ENCODE assay signal across 23 cellular contexts in genomic region chr10:35182631-35183510, GRCh38. TPM values are rescaled to one million over a fixed set of nuclear protein-coding genes. Genes with fewer than 3 reads are reported as not detected.
DNase-seq lines count a peak whose midpoint lies in the region; ATAC-seq and TF ChIP-seq lines count a peak whose summit lies in the region.
"Had no signal": no experiment of that assay in that cellular context is flagged by ENCODE, and none has a peak within 500 bp of the region (broad histone marks: within the 10 kb centered on the region; RNA-seq: fewer than 3 reads in every experiment).

No MANE protein-coding gene starts in this region.

- H3K27ac Mint-ChIP-seq in activated naive CD8-positive, alpha-beta T cell treated with anti-CD3 and anti-CD28 coated beads, Interleukin-2, amount 50 U/mL, for 24 hours, result peak overlapping the region; percentile 21
- H3K27ac Mint-ChIP-seq in activated naive CD8-positive, alpha-beta T cell treated with anti-CD3 and anti-CD28 coated beads for 36 hours, result no peak overlapping the region
- H3K27ac Mint-ChIP-seq in IgD-negative memory B cell, result peak overlapping the region in 2 of 3 donors; percentile 10 to 48
- H3K27ac Mint-ChIP-seq: CD14-positive monocyte, HFFc6, T-cell had no signal

- no peaks in the 10 kb centered on the region for H3K27me3 Mint-ChIP-seq in activated naive CD8-positive, alpha-beta T cell treated with anti-CD3 and anti-CD28 coated beads, Interleukin-2, amount 50 U/mL, for 24 hours
- no peaks in the 10 kb centered on the region for H3K27me3 Mint-ChIP-seq in activated naive CD8-positive, alpha-beta T cell treated with anti-CD3 and anti-CD28 coated beads for 36 hours
- no peaks in the 10 kb centered on the region for H3K27me3 Mint-ChIP-seq in IgD-negative memory B cell
- H3K27me3 Mint-ChIP-seq: T-cell had no signal

- H3K9me3 Mint-ChIP-seq in activated naive CD8-positive, alpha-beta T cell treated with anti-CD3 and anti-CD28 coated beads, Interleukin-2, amount 50 U/mL, for 24 hours, result no peaks in the 10 kb centered on the region
- no peaks in the 10 kb centered on the region for H3K9me3 Mint-ChIP-seq in activated naive CD8-positive, alpha-beta T cell treated with anti-CD3 and anti-CD28 coated beads for 36 hours
- no peaks in the 10 kb centered on the region for H3K9me3 Mint-ChIP-seq in IgD-negative memory B cell
- H3K9me3 Mint-ChIP-seq: CD14-positive monocyte, HFFc6, T-cell had no signal

- ATAC-seq in activated naive CD8-positive, alpha-beta T cell treated with anti-CD3 and anti-CD28 coated beads, Interleukin-2, amount 50 U/mL, for 24 hours, result no peak
- no peak for ATAC-seq in left colon
- ATAC-seq: GM12878, T-cell had no signal

- no peak overlapping the region for H3K4me3 ChIP-seq in epithelial cell of esophagus (ENCODE audit: low read length)
- H3K4me3 ChIP-seq: GM12878, MG63, SJCRH30 had no signal

- intact Hi-C loops in left colon (cut with DNase I, micrococcal nuclease), result no loop called here

- peaks cover 13% of the 10 kb centered on the region for H3K36me3 Mint-ChIP-seq in activated naive CD8-positive, alpha-beta T cell treated with anti-CD3 and anti-CD28 coated beads, Interleukin-2, amount 50 U/mL, for 24 hours (ENCODE audit: low read depth)
- peaks cover 9% of the 10 kb centered on the region for H3K36me3 Mint-ChIP-seq in activated naive CD8-positive, alpha-beta T cell treated with anti-CD3 and anti-CD28 coated beads for 36 hours
- no peaks in the 10 kb centered on the region for H3K36me3 Mint-ChIP-seq in IgD-negative memory B cell
- H3K36me3 Mint-ChIP-seq: CD14-positive monocyte had no signal

- no peak overlapping the region for H3K4me3 Mint-ChIP-seq in activated naive CD8-positive, alpha-beta T cell treated with anti-CD3 and anti-CD28 coated beads, Interleukin-2, amount 50 U/mL, for 24 hours
- H3K4me3 Mint-ChIP-seq in activated naive CD8-positive, alpha-beta T cell treated with anti-CD3 and anti-CD28 coated beads for 36 hours, result no peak overlapping the region
- H3K4me3 Mint-ChIP-seq in IgD-negative memory B cell, result no peak overlapping the region
- H3K4me3 Mint-ChIP-seq: CD14-positive monocyte, HFFc6, T-cell had no signal

- H3K4me1 Mint-ChIP-seq in activated naive CD8-positive, alpha-beta T cell treated with anti-CD3 and anti-CD28 coated beads, Interleukin-2, amount 50 U/mL, for 24 hours, result peaks cover 6% of the 10 kb centered on the region
- no peaks in the 10 kb centered on the region for H3K4me1 Mint-ChIP-seq in activated naive CD8-positive, alpha-beta T cell treated with anti-CD3 and anti-CD28 coated beads for 36 hours
- H3K4me1 Mint-ChIP-seq in IgD-negative memory B cell, result peaks cover 7 to 17% (median 13%) of the 10 kb centered on the region in 3 donors

- no peak for DNase-seq in activated naive CD8-positive, alpha-beta T cell treated with anti-CD3 and anti-CD28 coated beads, Interleukin-2, amount 50 U/mL, for 24 hours
- DNase-seq in activated naive CD8-positive, alpha-beta T cell treated with anti-CD3 and anti-CD28 coated beads for 36 hours, result no peak
- DNase-seq in epithelial cell of esophagus (ENCODE audit: low read depth) (peak; percentile 30), putamen (ENCODE audit: low spot score) (peak; percentile 12), hypothalamus (lab: John Stamatoyannopoulos, UW) (no peak), left colon (no peak)
- no peak for DNase-seq in stimulated activated CD4-positive, alpha-beta T cell treated with anti-CD3 and anti-CD28 coated beads, Interleukin-2, amount 100 ng/mL, for 48 hours
- DNase-seq: DMS79 treated with DMSO at 0.1 percent for 48 hours, H7, HFFc6, IMR-90, Karpas-422, MG63, NCI-H1417, NCI-H1694 treated with DMSO at 0.1 percent for 48 hours, NCI-H2081 treated with DMSO at 0.1 percent for 48 hours, NCI-H2171 treated with DMSO at 0.1 percent for 48 hours, NCI-H526 treated with DMSO at 0.1 percent for 48 hours, SJCRH30, T-cell had no signal

- no peak for TF ChIP-seq CTCF in epithelial cell of esophagus (IDR thresholded peaks at IDR 0.05; ENCODE audit: insufficient read depth, low read depth, low read length, missing control alignments)

RNA-seq across cellular contexts. Expression of gene CREM, which starts 56.2 kb away (rescaled TPM):
- total RNA-seq in activated naive CD8-positive, alpha-beta T cell treated with anti-CD3 and anti-CD28 coated beads for 36 hours, result 100 to 1,000 TPM; 143 to 156 TPM
- polyA plus RNA-seq in IgD-negative memory B cell, result 18.5 TPM
- 10 to 100 TPM; 11.3 to 14.5 TPM for total RNA-seq in left colon

Comparison
In these comparisons a context has a peak if more than half of its experiments do, and no peak if none do; other contexts are left out.
1. DNase-seq: peak in epithelial cell of esophagus (single experiment) and putamen (single experiment); none in activated naive CD8-positive, alpha-beta T cell treated with anti-CD3 and anti-CD28 coated beads, Interleukin-2, amount 50 U/mL, for 24 hours (single experiment), activated naive CD8-positive, alpha-beta T cell treated with anti-CD3 and anti-CD28 coated beads for 36 hours (single experiment), hypothalamus (0 of 51), stimulated activated CD4-positive, alpha-beta T cell treated with anti-CD3 and anti-CD28 coated beads, Interleukin-2, amount 100 ng/mL, for 48 hours (0 of 2) and left colon (0 of 2).
2. RNA of gene CREM, which starts 56.2 kb away (total RNA-seq): 143 to 156 TPM in activated naive CD8-positive, alpha-beta T cell treated with anti-CD3 and anti-CD28 coated beads for 36 hours; 11.3 to 14.5 TPM in left colon; every median in the first group is over 4 times any median in the second.